21 cellular contexts compared by ENCODE assay signal in genomic region chr9:80070071-80070742, GRCh38.
DNase-seq lines count a peak whose midpoint lies in the region; ATAC-seq, FAIRE-seq and TF ChIP-seq lines count a peak whose summit lies in the region.
"Had no signal": no experiment of that assay in that cellular context is flagged by ENCODE, and none has a peak within 500 bp of the region (broad histone marks: within the 10 kb centered on the region; RNA-seq: fewer than 3 reads in every experiment).

No MANE protein-coding gene starts in this region.

- H3K9me3 Mint-ChIP-seq in stimulated activated naive B cell treated with anti-CD40 and anti-IgM and Interleukin-4, amounts not matched to agents 10 μg/mL and 1 μg/mL and 100 μg/mL, for 72 hours = peaks cover 3 to 5% of the 10 kb centered on the region in 2 donors
- H3K9me3 Mint-ChIP-seq: CD8-positive, alpha-beta memory T cell had no signal

- peak overlapping the region; percentile 70 for H3K27ac Mint-ChIP-seq in stimulated activated naive B cell treated with anti-CD40 and anti-IgM and Interleukin-4, amounts not matched to agents 10 μg/mL and 1 μg/mL and 100 μg/mL, for 72 hours
- H3K27ac Mint-ChIP-seq: CD14-positive monocyte; CD8-positive, alpha-beta memory T cell had no signal

- ATAC-seq in GM18909 (IDR thresholded peaks at IDR 0.05; ENCODE audit: poor library complexity, unreplicated experiment) = peak; percentile 53
- peak; percentile 96 to 97 for ATAC-seq in stimulated activated naive B cell treated with anti-CD40 and anti-IgM and Interleukin-4, amounts not matched to agents 10 μg/mL and 1 μg/mL and 100 μg/mL, for 72 hours (replicated peaks)
- no peak for ATAC-seq in left cardiac atrium
- ATAC-seq: HepG2, K562, Panc1 had no signal

- intact Hi-C loops in left cardiac atrium (cut with DNase I) = no loop called here

- peak; percentile 52 for FAIRE-seq in H54 (lab: Jason Lieb, UNC)
- FAIRE-seq: HepG2, K562 had no signal

- peaks cover 10 to 14% of the 10 kb centered on the region in 2 donors for H3K4me1 Mint-ChIP-seq in stimulated activated naive B cell treated with anti-CD40 and anti-IgM and Interleukin-4, amounts not matched to agents 10 μg/mL and 1 μg/mL and 100 μg/mL, for 72 hours
- H3K4me1 Mint-ChIP-seq: CD14-positive monocyte; CD8-positive, alpha-beta memory T cell had no signal

- peaks cover 4% of the 10 kb centered on the region in 2 donors for H3K36me3 Mint-ChIP-seq in stimulated activated naive B cell treated with anti-CD40 and anti-IgM and Interleukin-4, amounts not matched to agents 10 μg/mL and 1 μg/mL and 100 μg/mL, for 72 hours
- H3K36me3 Mint-ChIP-seq: CD14-positive monocyte; CD8-positive, alpha-beta memory T cell had no signal

- TF ChIP-seq POLR2A in H54 (IDR thresholded peaks at IDR 0.05; ENCODE audit: low read depth, low read length) = no peak

- peak overlapping the region; percentile 37 to 41 for H3K4me3 Mint-ChIP-seq in stimulated activated naive B cell treated with anti-CD40 and anti-IgM and Interleukin-4, amounts not matched to agents 10 μg/mL and 1 μg/mL and 100 μg/mL, for 72 hours
- H3K4me3 Mint-ChIP-seq: CD14-positive monocyte; CD8-positive, alpha-beta memory T cell had no signal

- no peak for DNase-seq in H54 (ENCODE audit: insufficient read length, low spot score)
- peak; percentile 8 for DNase-seq in germinal center (ENCODE audit: low spot score)
- no peak for DNase-seq in stimulated activated naive B cell treated with anti-CD40 and anti-IgM and Interleukin-4, amounts not matched to agents 10 μg/mL and 1 μg/mL and 100 μg/mL, for 72 hours
- DNase-seq in left cardiac atrium = no peak
- no peak for DNase-seq in NCI-H1092 treated with DMSO at 0.1 percent for 48 hours (lab: John Stamatoyannopoulos, UW)
- DNase-seq in medulla oblongata (ENCODE audit: extremely low spot score) = no peak
- DNase-seq: CD8-positive, alpha-beta memory T cell; DND-41; Kasumi-1; NCI-H1105; NCI-H1436 treated with DMSO at 0.1 percent for 48 hours; NCI-H187 treated with DMSO at 0.1 percent for 48 hours; NCI-H2171 treated with DMSO at 0.1 percent for 48 hours; NCI-H524; NCI-H748 treated with DMSO at 0.1 percent for 48 hours; SHP77 treated with DMSO at 0.1 percent for 48 hours had no signal

- H3K27me3 Mint-ChIP-seq in stimulated activated naive B cell treated with anti-CD40 and anti-IgM and Interleukin-4, amounts not matched to agents 10 μg/mL and 1 μg/mL and 100 μg/mL, for 72 hours = no peaks in the 10 kb centered on the region
- H3K27me3 Mint-ChIP-seq: CD8-positive, alpha-beta memory T cell had no signal

Comparison
In these comparisons a context has a peak if more than half of its experiments do, and no peak if none do; other contexts are left out.
1. ATAC-seq: peak in GM18909 (single experiment) and stimulated activated naive B cell treated with anti-CD40 and anti-IgM and Interleukin-4, amounts not matched to agents 10 μg/mL and 1 μg/mL and 100 μg/mL, for 72 hours (2 of 2); none in left cardiac atrium (0 of 2).